In the genomic region with DNA sequence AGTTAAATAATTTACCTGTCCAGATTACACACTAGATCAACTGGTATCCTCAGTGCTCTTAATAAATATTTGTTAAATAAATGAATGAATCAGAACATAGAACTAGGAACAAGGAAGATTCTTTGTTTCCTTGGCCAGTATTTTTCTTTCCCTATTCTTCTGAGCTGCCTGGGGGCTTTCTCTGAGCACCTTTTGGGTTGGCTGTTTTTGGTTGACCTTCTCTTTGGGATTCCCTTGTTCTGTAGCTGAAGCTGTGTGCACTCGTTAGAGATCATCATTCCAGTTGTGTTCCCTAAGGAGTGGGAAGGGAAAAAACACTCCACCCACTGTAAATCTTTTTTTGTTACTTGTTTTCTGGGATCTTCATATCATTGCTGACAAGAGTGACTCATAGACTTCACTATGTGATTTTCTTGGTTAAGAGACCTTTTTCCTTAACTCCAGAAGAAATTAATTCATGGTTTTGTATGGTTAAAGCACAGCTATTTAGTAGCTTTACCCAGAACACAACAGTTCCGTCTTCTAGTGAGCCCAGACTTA, we compare ENCODE assay signal across 12 cellular contexts.
DNase-seq lines count a peak whose midpoint lies in the region; ATAC-seq and TF ChIP-seq lines count a peak whose summit lies in the region.
"Had no signal": no experiment of that assay in that cellular context is flagged by ENCODE, and none has a peak within 500 bp of the region (broad histone marks: within the 10 kb centered on the region; RNA-seq: fewer than 3 reads in every experiment).

No MANE protein-coding gene starts in this region.

- no peak overlapping the region for H3K56ac ChIP-seq in IMR-90 (ENCODE audit: extremely low read depth, insufficient read depth, low read length)

- intact Hi-C loops in IMR-90 (cut with micrococcal nuclease), result loop anchor here (5.0 kb wide), 1 partner anchor 82 kb away; a partner anchor contains a TSS

- WGBS in IMR-90 (ENCODE audit: extremely low coverage in 2 of 2, insufficient read length in 1 of 2), 2 experiments, result no CpG with 5 or more reads among the region's 2 CpGs
- WGBS in esophagus, 2 donors, result 52 to 74% methylated on average over 2 of the region's 2 CpGs

- no peaks in the 10 kb centered on the region; the same call in 1 of the 2 replicates for H4K20me1 ChIP-seq in IMR-90 (ENCODE audit: insufficient read depth, low read length)

- H2BK5ac ChIP-seq in IMR-90 (ENCODE audit: low read depth, low read length, poor library complexity, severe bottlenecking), result peak overlapping the region; percentile 88

- peak overlapping the region; percentile 28 for H3K4me3 Mint-ChIP-seq in natural killer cell treated with Interleukin-12 subunit alpha and Interleukin-12 subunit beta and Interleukin-15 and Interleukin-18, amount 100 ng/mL, for 72 hours
- H3K4me3 Mint-ChIP-seq: CD14-positive monocyte had no signal

- peaks cover 12 to 21% of the 10 kb centered on the region in 2 experiments for H3K79me1 ChIP-seq in IMR-90 (ENCODE audit: low read depth in 1 of 2, low read length in 2 of 2)

- H2AK9ac ChIP-seq in IMR-90 (replicated peaks; ENCODE audit: low read depth, low read length, poor library complexity), result no peak overlapping the region

- H3K18ac ChIP-seq in IMR-90 (ENCODE audit: low read depth, low read length), result peak overlapping the region; percentile 98

- H3K4me1 ChIP-seq in IMR-90 (ENCODE audit: control insufficient read depth, insufficient read depth, low read length), result peaks cover 22% of the 10 kb centered on the region
- H3K4me1 ChIP-seq in esophagus (ENCODE audit: control insufficient read depth in 2 of 2, insufficient read depth in 2 of 2, low read length in 1 of 2), result peaks cover 0 to 12% of the 10 kb centered on the region in 2 donors

- peak overlapping the region; percentile 79; the same call in 1 of the 2 replicates for H3K23ac ChIP-seq in IMR-90 (ENCODE audit: low read depth, low read length)

- H3K14ac ChIP-seq in IMR-90 (replicated peaks; ENCODE audit: low read depth, low read length), result peak overlapping the region; percentile 85

- DNase-seq in AG09309 (ENCODE audit: low read depth) (peak; percentile 62), IMR-90 (peak; percentile 74), NCI-H1092 (lab: John Stamatoyannopoulos, UW) (no peak), amygdala (lab: John Stamatoyannopoulos, UW) (no peak)
- DNase-seq in natural killer cell treated with Interleukin-12 subunit alpha and Interleukin-12 subunit beta and Interleukin-15 and Interleukin-18, amount 100 ng/mL, for 72 hours (ENCODE audit: low spot score), result no peak
- DNase-seq: effector CD8-positive, alpha-beta T cell; NCI-H187 treated with DMSO at 0.1 percent for 48 hours; OCI-M1 had no signal

- H2BK15ac ChIP-seq in IMR-90 (ENCODE audit: low read depth, low read length), result peak overlapping the region; percentile 94; the same call in 2 of the 3 replicates

- H4K8ac ChIP-seq in IMR-90 (ENCODE audit: low read depth in 2 of 2, low read length in 2 of 2), result peak overlapping the region; percentile 26 to 85

- TF ChIP-seq CTCF in AG09309 (IDR thresholded peaks at IDR 0.05; ENCODE audit: control insufficient read depth, insufficient read depth, low read depth, low read length, missing control alignments) (no peak), IMR-90 (conservative IDR thresholded peaks at IDR 0.05; ENCODE audit: low read depth, low read length) (no peak)

- peak overlapping the region; percentile 28 for H2AFZ ChIP-seq in IMR-90 (replicated peaks; ENCODE audit: low read length, poor library complexity)

- peak overlapping the region; percentile 91 to 98 for H3K27ac Mint-ChIP-seq in natural killer cell treated with Interleukin-12 subunit alpha and Interleukin-12 subunit beta and Interleukin-15 and Interleukin-18, amount 100 ng/mL, for 72 hours

- H3K4ac ChIP-seq in IMR-90 (ENCODE audit: low read depth, low read length), result peak overlapping the region; percentile 95

- H3K36me3 ChIP-seq in IMR-90 (ENCODE audit: control insufficient read depth, insufficient read depth, low read length) (no peaks in the 10 kb centered on the region), esophagus (ENCODE audit: control insufficient read depth in 2 of 2, insufficient read depth in 2 of 2, low read length in 1 of 2) (no peaks in the 10 kb centered on the region)

- H3K9ac ChIP-seq in IMR-90 (ENCODE audit: low read depth, low read length), result peak overlapping the region; percentile 56; the same call in 1 of the 2 replicates

- no TSS peak for BruUV-seq in IMR-90 (replicated peaks; lab: Mats Ljungman, UMichigan)

- peaks cover 78 to 79% of the 10 kb centered on the region in 2 donors for H3K4me1 Mint-ChIP-seq in natural killer cell treated with Interleukin-12 subunit alpha and Interleukin-12 subunit beta and Interleukin-15 and Interleukin-18, amount 100 ng/mL, for 72 hours (ENCODE audit: low read depth in 2 of 2)

- ATAC-seq in IMR-90 (ENCODE audit: low read depth), result peak; percentile 56
- ATAC-seq in natural killer cell treated with Interleukin-12 subunit alpha and Interleukin-12 subunit beta and Interleukin-15 and Interleukin-18, amount 100 ng/mL, for 72 hours, result no peak
- ATAC-seq in GM21447 (IDR thresholded peaks at IDR 0.05; ENCODE audit: unreplicated experiment), result no peak
- no peak for ATAC-seq in HG02642 (IDR thresholded peaks at IDR 0.05; ENCODE audit: poor library complexity, unreplicated experiment)

- H3K27ac ChIP-seq in IMR-90 (ENCODE audit: insufficient read depth, low read length) (peak overlapping the region; percentile 86; the same call in 1 of the 2 replicates), esophagus (ENCODE audit: low read depth in 2 of 2, low read length in 1 of 2) (peak overlapping the region; percentile 29 to 42)

- peaks cover 8% of the 10 kb centered on the region for H3K9me1 ChIP-seq in IMR-90 (ENCODE audit: insufficient read depth, low read length)

- POLR2A ChIA-PET in IMR-90 (lab: Charles Lee; ENCODE audit: unreplicated experiment), result no interaction called here

- dilution Hi-C loops in IMR-90 (cut with HindIII; ENCODE audit: low sequenced_read_pairs, unreplicated experiment), result no loop called here

- no peaks in the 10 kb centered on the region for H3K27me3 ChIP-seq in IMR-90 (ENCODE audit: control insufficient read depth, insufficient read depth, low read length)
- no peaks in the 10 kb centered on the region for H3K27me3 ChIP-seq in esophagus (ENCODE audit: control insufficient read depth in 1 of 2, insufficient read depth in 2 of 2, low read length in 2 of 2)

- peak overlapping the region; percentile 94 for H2BK120ac ChIP-seq in IMR-90 (ENCODE audit: low read depth, low read length)

- CTCF ChIA-PET in IMR-90 (lab: Yijun Ruan, JAX), result interaction anchor here (0.6 to 1.6 kb wide), 4 partner anchors 14 to 259 kb away, joined by 3 to 5 read pairs (median 4); no protein-coding TSS in a partner anchor

- TF ChIP-seq RAD21 in IMR-90 (IDR thresholded peaks at IDR 0.05; ENCODE audit: low read length), result no peak

- in situ Hi-C loops in IMR-90 (cut with MboI; ENCODE audit: low sequenced_read_pairs), result no loop called here

- peak overlapping the region; percentile 89 for H4K5ac ChIP-seq in IMR-90 (ENCODE audit: low read depth, low read length)

- no peaks in the 10 kb centered on the region for H3K9me3 ChIP-seq in IMR-90 (ENCODE audit: control insufficient read depth, insufficient read depth, low read length)
- no peaks in the 10 kb centered on the region for H3K9me3 ChIP-seq in esophagus (ENCODE audit: control insufficient read depth in 2 of 2, insufficient read depth in 1 of 2, low read depth in 1 of 2, low read length in 1 of 2)

- H3K4me3 ChIP-seq in AG09309 (ENCODE audit: control insufficient read depth, low read depth, low read length), result no peak overlapping the region
- no peak overlapping the region for H3K4me3 ChIP-seq in IMR-90 (ENCODE audit: insufficient read depth, low read depth, low read length)
- no peak overlapping the region for H3K4me3 ChIP-seq in esophagus (ENCODE audit: low read depth in 1 of 2, low read length in 2 of 2)

- peak overlapping the region; percentile 95; the same call in 1 of the 2 replicates for H2AK5ac ChIP-seq in IMR-90 (ENCODE audit: low read depth, low read length)

- peak overlapping the region; percentile 88 for H3K4me2 ChIP-seq in IMR-90 (ENCODE audit: low read depth, low read length)

- H3K36me3 Mint-ChIP-seq in natural killer cell treated with Interleukin-12 subunit alpha and Interleukin-12 subunit beta and Interleukin-15 and Interleukin-18, amount 100 ng/mL, for 72 hours, result peaks cover 4% of the 10 kb centered on the region

- H3K27me3 Mint-ChIP-seq in natural killer cell treated with Interleukin-12 subunit alpha and Interleukin-12 subunit beta and Interleukin-15 and Interleukin-18, amount 100 ng/mL, for 72 hours, result no peaks in the 10 kb centered on the region

- peak overlapping the region; percentile 91 for H4K91ac ChIP-seq in IMR-90 (ENCODE audit: insufficient read depth, low read depth, low read length)

- H2BK20ac ChIP-seq in IMR-90 (ENCODE audit: low read depth, low read length), result peak overlapping the region; percentile 97

- peaks cover 7% of the 10 kb centered on the region for H3K9me3 Mint-ChIP-seq in natural killer cell treated with Interleukin-12 subunit alpha and Interleukin-12 subunit beta and Interleukin-15 and Interleukin-18, amount 100 ng/mL, for 72 hours
- H3K9me3 Mint-ChIP-seq: CD14-positive monocyte had no signal

- TF ChIP-seq POLR2A in IMR-90 (IDR thresholded peaks at IDR 0.05; ENCODE audit: low read depth, low read length), result no peak

TF ChIP-seq in IMR-90, 13 proteins besides CTCF, POLR2A, EP300 and RAD21:
- no peak for TF ChIP-seq SMC3 (IDR thresholded peaks at IDR 0.05; ENCODE audit: low read depth, low read length)
- TF ChIP-seq FOS (IDR thresholded peaks at IDR 0.05; ENCODE audit: low read depth, low read length), result peak; percentile 43; the same call in 1 of the 2 replicates

Comparison
In these comparisons a context has a peak if more than half of its experiments do, and no peak if none do; other contexts are left out.
1. DNase-seq: peak in AG09309 (single experiment) and IMR-90 (single experiment); none in natural killer cell treated with Interleukin-12 subunit alpha and Interleukin-12 subunit beta and Interleukin-15 and Interleukin-18, amount 100 ng/mL, for 72 hours (single experiment), NCI-H1092 (single experiment) and amygdala (0 of 56).